15 cellular contexts compared by ENCODE assay signal in the genomic region with DNA sequence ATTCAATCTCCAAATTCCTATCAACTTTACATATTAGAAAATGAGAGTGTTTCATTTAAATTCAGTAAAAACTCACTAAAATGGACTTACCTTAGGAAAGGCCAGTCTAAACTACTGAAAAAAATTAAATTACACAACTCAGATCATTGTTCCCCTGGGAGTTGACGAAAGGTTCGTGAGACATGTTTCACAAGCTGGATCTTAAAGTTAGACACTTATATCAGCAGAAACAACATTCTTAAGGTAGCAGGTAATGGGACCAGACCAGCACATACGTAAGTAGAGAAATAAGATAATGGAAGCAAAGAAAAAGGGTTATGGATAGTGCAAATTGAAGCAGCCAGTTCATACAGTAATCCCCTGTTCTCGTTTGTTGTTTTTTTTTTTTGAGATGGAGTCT.
"Had no signal": no experiment of that assay in that cellular context is flagged by ENCODE, and none has a peak within 500 bp of the region (broad histone marks: within the 10 kb centered on the region; RNA-seq: fewer than 3 reads in every experiment).

No MANE protein-coding gene starts in this region.

- DNase-seq: activated CD4-positive, alpha-beta T cell treated with anti-CD3 and anti-CD28 coated beads for 1 hour; activated CD4-positive, alpha-beta T cell treated with anti-CD3 and anti-CD28 coated beads, Interleukin-2, amount 50 U/mL, for 1 hour; activated CD8-positive, alpha-beta T cell treated with anti-CD3 and anti-CD28 coated beads, Interleukin-2, amount 10 ng/mL, durations not matched to agents 7 days and 5 days; activated T-cell treated with anti-CD3 and anti-CD28 coated beads, Interleukin-2, amount 50 U/mL, for 1 hour; effector CD8-positive, alpha-beta T cell; foreskin fibroblast; left ventricle myocardium inferior; naive thymus-derived CD4-positive, alpha-beta T cell; occipital lobe; sigmoid colon; stimulated activated CD4-positive, alpha-beta T cell treated with anti-CD3 and anti-CD28 coated beads, Interleukin-4, amount 100 ng/mL, for 24 hours; stimulated activated naive CD4-positive, alpha-beta T cell treated with Interleukin-2 at 50 U/mL for 16 hours; T-helper 9 cell; thyroid gland had no signal

- H3K36me3 ChIP-seq: cardiac muscle cell, sigmoid colon, thyroid gland had no signal

- H3K9me3 ChIP-seq: thyroid gland had no signal

- H3K4me1 ChIP-seq: thyroid gland had no signal

- H3K27ac ChIP-seq: cardiac muscle cell, left ventricle myocardium inferior, sigmoid colon, thyroid gland had no signal

- H3K4me3 ChIP-seq: cardiac muscle cell, left ventricle myocardium inferior, sigmoid colon, thyroid gland had no signal

- H3K27me3 ChIP-seq: cardiac muscle cell, sigmoid colon, thyroid gland had no signal
